32 cellular contexts compared by ENCODE assay signal in the genomic region with DNA sequence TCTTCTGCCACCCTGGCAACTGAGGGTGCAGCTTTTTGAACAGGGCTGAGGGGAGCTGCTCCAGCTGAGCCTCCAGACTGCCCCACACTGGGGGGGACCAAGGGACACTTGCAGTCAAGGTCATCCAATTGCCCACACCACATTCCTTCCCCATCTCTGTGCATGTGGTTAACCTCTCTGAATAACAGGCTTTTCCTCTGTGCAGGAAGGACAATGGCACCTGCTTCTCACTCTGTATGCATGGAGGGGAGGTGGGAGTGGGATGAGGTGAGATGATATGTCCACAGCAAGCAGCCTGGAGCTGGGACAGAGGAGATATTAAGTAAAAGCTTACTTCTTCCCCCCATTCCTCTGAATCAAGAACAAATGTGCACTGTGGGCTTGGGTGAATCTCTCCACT. TPM values are rescaled to one million over a fixed set of nuclear protein-coding genes. Genes with fewer than 3 reads are reported as not detected.
"Had no signal": no experiment of that assay in that cellular context is flagged by ENCODE, and none has a peak within 500 bp of the region (broad histone marks: within the 10 kb centered on the region; RNA-seq: fewer than 3 reads in every experiment).

No MANE protein-coding gene starts in this region.

- H3K4me1 Mint-ChIP-seq: activated CD4-positive, alpha-beta T cell treated with anti-CD3 and anti-CD28 coated beads for 36 hours; activated CD4-positive, alpha-beta T cell treated with anti-CD3 and anti-CD28 coated beads, Interleukin-2, amount 10 ng/mL, durations not matched to agents 7 days and 5 days; activated naive CD4-positive, alpha-beta T cell treated with anti-CD3 and anti-CD28 coated beads, Interleukin-2, amount 10 ng/mL, durations not matched to agents 7 days and 5 days; activated naive CD8-positive, alpha-beta T cell treated with anti-CD3 and anti-CD28 coated beads, Interleukin-2, amount 10 ng/mL, durations not matched to agents 7 days and 5 days; central memory CD8-positive, alpha-beta T cell had no signal

- H3K27me3 Mint-ChIP-seq: activated CD4-positive, alpha-beta T cell treated with anti-CD3 and anti-CD28 coated beads, Interleukin-2, amount 10 ng/mL, durations not matched to agents 7 days and 5 days had no signal

- H3K27ac ChIP-seq: ascending aorta, breast epithelium, cardiac muscle cell, foreskin keratinocyte, gastrocnemius medialis, heart left ventricle had no signal

- H3K4me3 ChIP-seq: ascending aorta, breast epithelium, cardiac muscle cell, gastrocnemius medialis, heart left ventricle had no signal

- H3K27ac Mint-ChIP-seq: activated CD4-positive, alpha-beta T cell treated with anti-CD3 and anti-CD28 coated beads for 36 hours; activated CD4-positive, alpha-beta T cell treated with anti-CD3 and anti-CD28 coated beads, Interleukin-2, amount 10 ng/mL, durations not matched to agents 7 days and 5 days; activated CD8-positive, alpha-beta T cell treated with anti-CD3 and anti-CD28 coated beads for 36 hours; activated naive CD4-positive, alpha-beta T cell treated with anti-CD3 and anti-CD28 coated beads, Interleukin-2, amount 10 ng/mL, durations not matched to agents 7 days and 5 days; activated naive CD4-positive, alpha-beta T cell treated with anti-CD3 and anti-CD28 coated beads, Interleukin-2, amount 50 U/mL, for 72 hours; activated naive CD8-positive, alpha-beta T cell treated with anti-CD3 and anti-CD28 coated beads, Interleukin-2, amount 10 ng/mL, durations not matched to agents 7 days and 5 days; activated T-cell treated with anti-CD3 and anti-CD28 coated beads, Interleukin-2, amount 50 U/mL, for 24 hours; activated T-cell treated with anti-CD3 and anti-CD28 coated beads, Interleukin-2, amount 50 U/mL, for 72 hours; brain had no signal

- H3K27me3 ChIP-seq: ascending aorta, breast epithelium, cardiac muscle cell, foreskin keratinocyte, gastrocnemius medialis had no signal

- H3K9me3 Mint-ChIP-seq: activated CD4-positive, alpha-beta T cell treated with anti-CD3 and anti-CD28 coated beads, Interleukin-2, amount 10 ng/mL, durations not matched to agents 7 days and 5 days; activated CD8-positive, alpha-beta T cell treated with anti-CD3 and anti-CD28 coated beads for 36 hours; activated naive CD4-positive, alpha-beta T cell treated with anti-CD3 and anti-CD28 coated beads, Interleukin-2, amount 10 ng/mL, durations not matched to agents 7 days and 5 days; activated naive CD4-positive, alpha-beta T cell treated with anti-CD3 and anti-CD28 coated beads, Interleukin-2, amount 50 U/mL, for 72 hours; activated naive CD8-positive, alpha-beta T cell treated with anti-CD3 and anti-CD28 coated beads, Interleukin-2, amount 10 ng/mL, durations not matched to agents 7 days and 5 days; activated T-cell treated with anti-CD3 and anti-CD28 coated beads, Interleukin-2, amount 50 U/mL, for 24 hours; activated T-cell treated with anti-CD3 and anti-CD28 coated beads, Interleukin-2, amount 50 U/mL, for 72 hours; central memory CD8-positive, alpha-beta T cell had no signal

- ATAC-seq: activated CD4-positive, alpha-beta T cell treated with anti-CD3 and anti-CD28 coated beads for 36 hours; activated CD8-positive, alpha-beta T cell treated with anti-CD3 and anti-CD28 coated beads for 36 hours; activated naive CD4-positive, alpha-beta T cell treated with anti-CD3 and anti-CD28 coated beads, Interleukin-2, amount 50 U/mL, for 72 hours; activated T-cell treated with anti-CD3 and anti-CD28 coated beads, Interleukin-2, amount 50 U/mL, for 72 hours; esophagus mucosa; foreskin keratinocyte; gastrocnemius medialis; heart left ventricle had no signal

- H3K4me3 Mint-ChIP-seq: activated CD4-positive, alpha-beta T cell treated with anti-CD3 and anti-CD28 coated beads for 36 hours; activated CD4-positive, alpha-beta T cell treated with anti-CD3 and anti-CD28 coated beads, Interleukin-2, amount 10 ng/mL, durations not matched to agents 7 days and 5 days; activated CD8-positive, alpha-beta T cell treated with anti-CD3 and anti-CD28 coated beads for 36 hours; activated naive CD4-positive, alpha-beta T cell treated with anti-CD3 and anti-CD28 coated beads, Interleukin-2, amount 10 ng/mL, durations not matched to agents 7 days and 5 days; activated naive CD8-positive, alpha-beta T cell treated with anti-CD3 and anti-CD28 coated beads, Interleukin-2, amount 10 ng/mL, durations not matched to agents 7 days and 5 days; activated T-cell treated with anti-CD3 and anti-CD28 coated beads, Interleukin-2, amount 50 U/mL, for 24 hours; activated T-cell treated with anti-CD3 and anti-CD28 coated beads, Interleukin-2, amount 50 U/mL, for 72 hours; brain; central memory CD8-positive, alpha-beta T cell had no signal

- DNase-seq: activated CD4-positive, alpha-beta T cell treated with anti-CD3 and anti-CD28 coated beads for 36 hours; activated CD4-positive, alpha-beta T cell treated with anti-CD3 and anti-CD28 coated beads, Interleukin-2, amount 10 ng/mL, durations not matched to agents 7 days and 5 days; activated CD4-positive, alpha-beta T cell treated with anti-CD3 and anti-CD28 coated beads, Interleukin-2, amount 50 U/mL, for 48 hours; activated CD4-positive, CD25-positive, alpha-beta regulatory T cell; activated CD4-positive, CD25-positive, alpha-beta regulatory T cell treated with anti-CD3 and anti-CD28 coated beads, Interleukin-2, amount 50 U/mL, for 72 hours; activated CD8-positive, alpha-beta memory T cell treated with anti-CD3 and anti-CD28 coated beads, Interleukin-2, amount 50 U/mL, for 48 hours; activated CD8-positive, alpha-beta T cell treated with anti-CD3 and anti-CD28 coated beads for 36 hours; activated gamma-delta T cell; activated naive CD4-positive, alpha-beta T cell; activated naive CD4-positive, alpha-beta T cell treated with anti-CD3 and anti-CD28 coated beads, Interleukin-2, amount 10 ng/mL, durations not matched to agents 7 days and 5 days; activated naive CD8-positive, alpha-beta T cell treated with anti-CD3 and anti-CD28 coated beads, Interleukin-2, amount 10 ng/mL, durations not matched to agents 7 days and 5 days; activated T-cell treated with anti-CD3 and anti-CD28 coated beads for 4 hours; activated T-cell treated with anti-CD3 and anti-CD28 coated beads, Interleukin-2, amount 50 U/mL, for 24 hours; activated T-cell treated with anti-CD3 and anti-CD28 coated beads, Interleukin-2, amount 50 U/mL, for 72 hours; effector CD8-positive, alpha-beta T cell; foreskin keratinocyte; gastrocnemius medialis; glutamatergic neuron; heart left ventricle; T-helper 2 cell had no signal

- H3K36me3 ChIP-seq: ascending aorta, breast epithelium, cardiac muscle cell, gastrocnemius medialis, heart left ventricle had no signal

- H3K4me1 ChIP-seq: ascending aorta, breast epithelium, foreskin keratinocyte, gastrocnemius medialis had no signal

- H3K9me3 ChIP-seq: ascending aorta, breast epithelium, gastrocnemius medialis, heart left ventricle had no signal

- H3K36me3 Mint-ChIP-seq: activated naive CD4-positive, alpha-beta T cell treated with anti-CD3 and anti-CD28 coated beads, Interleukin-2, amount 10 ng/mL, durations not matched to agents 7 days and 5 days; activated naive CD4-positive, alpha-beta T cell treated with anti-CD3 and anti-CD28 coated beads, Interleukin-2, amount 50 U/mL, for 72 hours; activated naive CD8-positive, alpha-beta T cell treated with anti-CD3 and anti-CD28 coated beads, Interleukin-2, amount 10 ng/mL, durations not matched to agents 7 days and 5 days; brain had no signal

RNA-seq across cellular contexts. Expression of a gene that starts 39.1 kb away (rescaled TPM):
- total RNA-seq: activated CD4-positive, alpha-beta T cell treated with anti-CD3 and anti-CD28 coated beads for 36 hours; activated CD4-positive, alpha-beta T cell treated with anti-CD3 and anti-CD28 coated beads, Interleukin-2, amount 10 ng/mL, durations not matched to agents 7 days and 5 days; activated CD8-positive, alpha-beta memory T cell treated with anti-CD3 and anti-CD28 coated beads for 36 hours; activated CD8-positive, alpha-beta T cell treated with anti-CD3 and anti-CD28 coated beads for 36 hours; activated naive CD4-positive, alpha-beta T cell treated with anti-CD3 and anti-CD28 coated beads, Interleukin-2, amount 50 U/mL, for 72 hours; activated naive CD8-positive, alpha-beta T cell treated with anti-CD3 and anti-CD28 coated beads, Interleukin-2, amount 10 ng/mL, durations not matched to agents 7 days and 5 days; activated T-cell treated with anti-CD3 and anti-CD28 coated beads, Interleukin-2, amount 50 U/mL, for 72 hours; ascending aorta; breast epithelium; cardiac muscle cell; cerebellum; dermis microvascular lymphatic vessel endothelial cell; epithelial cell of proximal tubule; esophagus mucosa; foreskin keratinocyte; gastrocnemius medialis; heart left ventricle; T-helper 1 cell treated with Interleukin-12 subunit alpha and Interleukin-12 subunit beta and Interleukin-4 antibody, amounts not matched to agents 30 ng/mL and 1 ng/mL, for 36 hours had no signal
- polyA plus RNA-seq: cardiac muscle cell, foreskin keratinocyte, heart left ventricle had no signal
